22 cellular contexts compared by ENCODE assay signal in the genomic region with DNA sequence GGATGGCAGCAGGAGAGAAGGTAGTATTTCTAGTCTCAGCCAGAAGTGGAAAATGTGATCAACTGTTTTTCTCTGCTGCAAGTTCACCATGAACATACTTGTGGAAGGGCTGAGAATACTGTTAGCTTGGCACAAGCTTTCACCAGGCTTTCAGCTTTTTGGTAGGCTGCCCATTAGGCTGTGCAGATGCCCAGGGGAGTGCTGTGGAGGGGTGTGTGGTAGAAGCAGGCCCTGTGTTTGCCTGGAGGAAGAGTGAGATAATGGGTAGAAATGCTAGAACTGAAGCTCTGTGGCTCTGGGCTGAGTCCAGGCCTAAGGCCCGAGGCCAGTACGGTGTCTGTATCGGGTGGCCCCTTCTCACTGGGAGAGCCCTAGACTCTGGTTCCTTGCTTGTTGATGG. TPM values are rescaled to one million over a fixed set of nuclear protein-coding genes. Genes with fewer than 3 reads are reported as not detected.
DNase-seq lines count a peak whose midpoint lies in the region; ATAC-seq lines count a peak whose summit lies in the region.
"Had no signal": no experiment of that assay in that cellular context is flagged by ENCODE, and none has a peak within 500 bp of the region (broad histone marks: within the 10 kb centered on the region; RNA-seq: fewer than 3 reads in every experiment).

No MANE protein-coding gene starts in this region.

- 78 to 86% methylated on average over 3 of the region's 3 CpGs for WGBS in aorta, 2 donors

- intact Hi-C loops in aorta (cut with DNase I): no loop called here

- no peak overlapping the region for H3K4me3 ChIP-seq in aorta (ENCODE audit: low read length in 2 of 2)
- H3K4me3 ChIP-seq: body of pancreas, PC-9, thoracic aorta had no signal

- no peaks in the 10 kb centered on the region for H3K4me1 ChIP-seq in aorta (ENCODE audit: control insufficient read depth in 1 of 2, insufficient read depth in 2 of 2, low read length in 2 of 2)
- H3K4me1 ChIP-seq: body of pancreas had no signal

- H3K27ac ChIP-seq in layer of hippocampus (ENCODE audit: low read depth, low read length) (peak overlapping the region; percentile 72), aorta (ENCODE audit: low read depth in 1 of 2, low read length in 2 of 2) (no peak overlapping the region)
- H3K27ac ChIP-seq: body of pancreas, PC-9, thoracic aorta had no signal

- no peaks in the 10 kb centered on the region for H3K9me3 ChIP-seq in aorta (ENCODE audit: control insufficient read depth, low read length)
- H3K9me3 ChIP-seq: body of pancreas, thoracic aorta had no signal

- DNase-seq in Ammon's horn (ENCODE audit: low spot score): peak; percentile 87
- peak; percentile 1 for DNase-seq in NCI-H1092 (lab: John Stamatoyannopoulos, UW)
- DNase-seq in cerebellum (ENCODE audit: low spot score): peak; percentile 63
- DNase-seq in DMS153 (lab: John Stamatoyannopoulos, UW): no peak
- DNase-seq in aorta: no peak
- DNase-seq: ACHN; activated CD4-positive, alpha-beta T cell treated with anti-CD3 and anti-CD28 coated beads, Interleukin-2, amount 10 ng/mL, durations not matched to agents 24 days and 14 days; body of pancreas; CD4-positive, CD25-positive, alpha-beta regulatory T cell; cortex of kidney; DMS79 treated with DMSO at 0.1 percent for 48 hours; kidney; NCI-H1417; NCI-H774; PC-9; T-helper 17 cell had no signal

- no peak for ATAC-seq in aorta (ENCODE audit: low FRiP score)
- ATAC-seq in HG02938 (IDR thresholded peaks at IDR 0.05; ENCODE audit: unreplicated experiment): no peak
- no peak for ATAC-seq in GM19023 (IDR thresholded peaks at IDR 0.05; ENCODE audit: unreplicated experiment)
- ATAC-seq: activated naive CD4-positive, alpha-beta T cell treated with anti-CD3 and anti-CD28 coated beads, Interleukin-2, amount 50 U/mL, for 72 hours; body of pancreas; natural killer cell treated with Interleukin-12 subunit alpha and Interleukin-12 subunit beta and Interleukin-15 and Interleukin-18, amount 100 ng/mL, for 72 hours; T-helper 17 cell had no signal

- no peaks in the 10 kb centered on the region for H3K36me3 ChIP-seq in aorta (ENCODE audit: control insufficient read depth in 1 of 2, insufficient read depth in 2 of 2, low read length in 1 of 2)
- H3K36me3 ChIP-seq: thoracic aorta had no signal

- H3K27me3 ChIP-seq in layer of hippocampus (ENCODE audit: control insufficient read depth, insufficient read depth, low read length) (no peaks in the 10 kb centered on the region), aorta (ENCODE audit: control insufficient read depth in 1 of 2, insufficient read depth in 2 of 2, low read length in 1 of 2) (no peaks in the 10 kb centered on the region)
- H3K27me3 ChIP-seq: body of pancreas had no signal

RNA-seq across cellular contexts. Expression of a gene that starts 9.8 kb away (rescaled TPM):
- total RNA-seq in cerebellum (86.7 TPM), aorta (1 to 10 TPM; 2.3 to 3.8 TPM)
- polyA plus RNA-seq in aorta: 1 to 10 TPM in 1 of 2 donors, not detected in 1; 1.3 TPM

Comparison
In these comparisons a context has a peak if more than half of its experiments do, and no peak if none do; other contexts are left out.
1. DNase-seq: peak in Ammon's horn (single experiment), NCI-H1092 (single experiment) and cerebellum (single experiment); none in DMS153 (single experiment) and aorta (0 of 2).
2. RNA of a gene that starts 9.8 kb away (total RNA-seq): 86.7 TPM in cerebellum (single experiment); 2.3 to 3.8 TPM in aorta; every median in the first group is over 10 times any median in the second.